In genomic region chr15:76951161-76951714, GRCh38 we compare ENCODE assay signal across 22 cellular contexts. TPM values are rescaled to one million over a fixed set of nuclear protein-coding genes. Genes with fewer than 3 reads are reported as not detected.
DNase-seq lines count a peak whose midpoint lies in the region; ATAC-seq and TF ChIP-seq lines count a peak whose summit lies in the region.
"Had no signal": no experiment of that assay in that cellular context is flagged by ENCODE, and none has a peak within 500 bp of the region (broad histone marks: within the 10 kb centered on the region; RNA-seq: fewer than 3 reads in every experiment).

No MANE protein-coding gene starts in this region.

- CTCF ChIA-PET in activated CD8-positive, alpha-beta memory T cell treated with anti-CD3 and anti-CD28 coated beads, Interleukin-2, amount 10 ng/mL, durations not matched to agents 7 days and 5 days (lab: Charles Lee), result interaction anchor here (1.2 to 2.0 kb wide), 5 partner anchors 9 to 73 kb away, joined by 3 to 7 read pairs (median 4); no protein-coding TSS in a partner anchor

- H3K9me3 Mint-ChIP-seq in activated CD8-positive, alpha-beta memory T cell treated with anti-CD3 and anti-CD28 coated beads, Interleukin-2, amount 10 ng/mL, durations not matched to agents 7 days and 5 days (ENCODE audit: low read depth), result no peaks in the 10 kb centered on the region
- H3K9me3 Mint-ChIP-seq in T-helper 2 cell treated with Interferon-gamma antibody and Interleukin-4, amounts not matched to agents 5 μg/mL and 100 μg/mL, for 36 hours, result no peaks in the 10 kb centered on the region
- H3K9me3 Mint-ChIP-seq: activated T-helper 1 cell treated with anti-CD3 and anti-CD28 coated beads, Interleukin-12 subunit alpha, Interleukin-12 subunit beta, Interleukin-2, Interleukin-4 antibody, amounts not matched to agents 30 ng/mL and 10 ng/mL and 1 ng/mL, durations not matched to agents 14 hours and 24 hours and 36 hours; HFFc6; memory B cell; nephron had no signal

- peak overlapping the region; percentile 64 for H3K27ac Mint-ChIP-seq in activated CD8-positive, alpha-beta memory T cell treated with anti-CD3 and anti-CD28 coated beads, Interleukin-2, amount 10 ng/mL, durations not matched to agents 7 days and 5 days
- peak overlapping the region; percentile 22 for H3K27ac Mint-ChIP-seq in T-helper 2 cell treated with Interferon-gamma antibody and Interleukin-4, amounts not matched to agents 5 μg/mL and 100 μg/mL, for 36 hours
- H3K27ac Mint-ChIP-seq: activated T-helper 1 cell treated with anti-CD3 and anti-CD28 coated beads, Interleukin-12 subunit alpha, Interleukin-12 subunit beta, Interleukin-2, Interleukin-4 antibody, amounts not matched to agents 30 ng/mL and 10 ng/mL and 1 ng/mL, durations not matched to agents 14 hours and 24 hours and 36 hours; HFFc6; memory B cell; nephron had no signal

- H3K4me1 Mint-ChIP-seq in activated CD8-positive, alpha-beta memory T cell treated with anti-CD3 and anti-CD28 coated beads, Interleukin-2, amount 10 ng/mL, durations not matched to agents 7 days and 5 days, result peaks cover 14% of the 10 kb centered on the region
- H3K4me1 Mint-ChIP-seq in T-helper 2 cell treated with Interferon-gamma antibody and Interleukin-4, amounts not matched to agents 5 μg/mL and 100 μg/mL, for 36 hours (ENCODE audit: low read depth), result peaks cover 10% of the 10 kb centered on the region
- H3K4me1 Mint-ChIP-seq: nephron had no signal

- no peak overlapping the region for H3K4me2 ChIP-seq in smooth muscle cell

- H3F3A ChIP-seq in smooth muscle cell (ENCODE audit: low read depth), result no peaks in the 10 kb centered on the region

- H4K20me1 ChIP-seq in smooth muscle cell (ENCODE audit: low read depth), result no peaks in the 10 kb centered on the region

- peaks cover 31% of the 10 kb centered on the region for H3K36me3 Mint-ChIP-seq in activated CD8-positive, alpha-beta memory T cell treated with anti-CD3 and anti-CD28 coated beads, Interleukin-2, amount 10 ng/mL, durations not matched to agents 7 days and 5 days
- H3K36me3 Mint-ChIP-seq in T-helper 2 cell treated with Interferon-gamma antibody and Interleukin-4, amounts not matched to agents 5 μg/mL and 100 μg/mL, for 36 hours (ENCODE audit: low read depth), result peaks cover 21% of the 10 kb centered on the region

- peaks cover 14% of the 10 kb centered on the region for H3K36me3 ChIP-seq in smooth muscle cell (ENCODE audit: low read depth)

- H3K9ac ChIP-seq in smooth muscle cell (ENCODE audit: low read depth), result no peak overlapping the region

- H3K4me1 ChIP-seq in smooth muscle cell (ENCODE audit: low read depth), result peaks cover 3% of the 10 kb centered on the region
- H3K4me1 ChIP-seq: testis had no signal

- TF ChIP-seq CTCF in smooth muscle cell (IDR thresholded peaks at IDR 0.05; ENCODE audit: borderline replicate concordance, insufficient read depth, poor library complexity, severe bottlenecking), result no peak

- no peaks in the 10 kb centered on the region for H3K27me3 Mint-ChIP-seq in activated CD8-positive, alpha-beta memory T cell treated with anti-CD3 and anti-CD28 coated beads, Interleukin-2, amount 10 ng/mL, durations not matched to agents 7 days and 5 days
- H3K27me3 Mint-ChIP-seq in T-helper 2 cell treated with Interferon-gamma antibody and Interleukin-4, amounts not matched to agents 5 μg/mL and 100 μg/mL, for 36 hours (ENCODE audit: low read depth), result peaks cover 4% of the 10 kb centered on the region
- H3K27me3 Mint-ChIP-seq: memory B cell had no signal

- H3K4me3 ChIP-seq in smooth muscle cell, result no peak overlapping the region
- H3K4me3 ChIP-seq: BLaER1 treated with 17β-estradiol and CSF1 and Interleukin-3, amounts not matched to agents 10 nM and 100 nM; spleen; testis had no signal

- 59% methylated on average over 1 of the region's 1 CpG for WGBS in smooth muscle cell (ENCODE audit: low lambda C conversion rate)

- peak; percentile 27 for ATAC-seq in activated CD8-positive, alpha-beta memory T cell treated with anti-CD3 and anti-CD28 coated beads, Interleukin-2, amount 10 ng/mL, durations not matched to agents 7 days and 5 days
- no peak for ATAC-seq in GM19467 (IDR thresholded peaks at IDR 0.05; ENCODE audit: unreplicated experiment)

- H3K4me3 Mint-ChIP-seq in activated CD8-positive, alpha-beta memory T cell treated with anti-CD3 and anti-CD28 coated beads, Interleukin-2, amount 10 ng/mL, durations not matched to agents 7 days and 5 days, result no peak overlapping the region
- no peak overlapping the region for H3K4me3 Mint-ChIP-seq in T-helper 2 cell treated with Interferon-gamma antibody and Interleukin-4, amounts not matched to agents 5 μg/mL and 100 μg/mL, for 36 hours
- H3K4me3 Mint-ChIP-seq: activated T-helper 1 cell treated with anti-CD3 and anti-CD28 coated beads, Interleukin-12 subunit alpha, Interleukin-12 subunit beta, Interleukin-2, Interleukin-4 antibody, amounts not matched to agents 30 ng/mL and 10 ng/mL and 1 ng/mL, durations not matched to agents 14 hours and 24 hours and 36 hours; HFFc6; memory B cell; nephron had no signal

- DNase-seq in activated CD8-positive, alpha-beta memory T cell treated with anti-CD3 and anti-CD28 coated beads, Interleukin-2, amount 10 ng/mL, durations not matched to agents 7 days and 5 days, result no peak
- no peak for DNase-seq in activated CD8-positive, alpha-beta memory T cell treated with anti-CD3 and anti-CD28 coated beads for 24 hours
- no peak for DNase-seq in T-helper 2 cell treated with Interferon-gamma antibody and Interleukin-4, amounts not matched to agents 5 μg/mL and 100 μg/mL, for 36 hours (ENCODE audit: low spot score)
- DNase-seq in smooth muscle cell (lab: John Stamatoyannopoulos, UW; ENCODE audit: unreplicated experiment), result no peak
- DNase-seq in AG20443 (ENCODE audit: low spot score), result no peak
- no peak for DNase-seq in effector CD8-positive, alpha-beta T cell (lab: John Stamatoyannopoulos, UW)
- DNase-seq: activated CD4-positive, alpha-beta T cell treated with anti-CD3 and anti-CD28 coated beads, Interleukin-2, amount 50 U/mL, for 48 hours; DMS 273 treated with DMSO at 0.1 percent for 48 hours; HFFc6; Kasumi-1; NCI-H1092; NCI-H526; SIG-M5; spleen; stimulated activated CD8-positive, alpha-beta memory T cell treated with anti-CD3 and anti-CD28 coated beads, Interleukin-4, amount 100 ng/mL, for 48 hours; testis had no signal

- H3K27ac ChIP-seq in cingulate gyrus (ENCODE audit: low read depth, low read length) (peak overlapping the region; percentile 76), smooth muscle cell (ENCODE audit: low read depth) (peak overlapping the region; percentile 11)
- H3K27ac ChIP-seq: BLaER1 treated with 17β-estradiol and CSF1 and Interleukin-3, amounts not matched to agents 10 nM and 100 nM; spleen; testis had no signal

- no peaks in the 10 kb centered on the region for H3K27me3 ChIP-seq in smooth muscle cell (ENCODE audit: low read depth)
- H3K27me3 ChIP-seq: BLaER1 treated with 17β-estradiol and CSF1 and Interleukin-3, amounts not matched to agents 10 nM and 100 nM; spleen; testis had no signal

- H3K79me2 ChIP-seq in smooth muscle cell (ENCODE audit: low read depth), result no peaks in the 10 kb centered on the region

- H2AFZ ChIP-seq in smooth muscle cell (ENCODE audit: low read depth), result no peak overlapping the region

- H3K9me3 ChIP-seq in smooth muscle cell (replicated peaks; ENCODE audit: low read depth), result no peaks in the 10 kb centered on the region
- H3K9me3 ChIP-seq: BLaER1 treated with 17β-estradiol and CSF1 and Interleukin-3, amounts not matched to agents 10 nM and 100 nM; spleen; testis had no signal

RNA-seq across cellular contexts. Expression of gene RCN2, which starts 19.7 kb away (rescaled TPM):
- total RNA-seq in activated CD8-positive, alpha-beta memory T cell treated with anti-CD3 and anti-CD28 coated beads, Interleukin-2, amount 10 ng/mL, durations not matched to agents 7 days and 5 days, result 10 to 100 TPM; 22.5 to 28.6 TPM
- total RNA-seq in smooth muscle cell, result 200 and 230 TPM in 2 replicates
- 146 and 190 TPM in 2 replicates for polyA plus RNA-seq in smooth muscle cell

RNA-seq across cellular contexts. Expression of gene PSTPIP1, which starts 43.7 kb away (rescaled TPM):
- 100 to 1,000 TPM; 157 to 255 TPM for total RNA-seq in activated CD8-positive, alpha-beta memory T cell treated with anti-CD3 and anti-CD28 coated beads, Interleukin-2, amount 10 ng/mL, durations not matched to agents 7 days and 5 days
- total RNA-seq in smooth muscle cell, result not detected in 2 replicates
- polyA plus RNA-seq in smooth muscle cell, result 0.38 TPM in 1 of 2 replicates, not detected in the other

RNA-seq across cellular contexts. Expression of gene SCAPER, which starts 46.1 kb away (rescaled TPM):
- total RNA-seq in activated CD8-positive, alpha-beta memory T cell treated with anti-CD3 and anti-CD28 coated beads, Interleukin-2, amount 10 ng/mL, durations not matched to agents 7 days and 5 days, result 10 to 100 TPM; 20.4 to 29.5 TPM
- total RNA-seq in smooth muscle cell, result 34.3 and 36.3 TPM in 2 replicates
- polyA plus RNA-seq in smooth muscle cell, result 6.6 and 13.2 TPM in 2 replicates

Comparison
In these comparisons a context has a peak if more than half of its experiments do, and no peak if none do; other contexts are left out.
1. RNA of gene PSTPIP1, which starts 43.7 kb away (total RNA-seq): 157 to 255 TPM in activated CD8-positive, alpha-beta memory T cell treated with anti-CD3 and anti-CD28 coated beads, Interleukin-2, amount 10 ng/mL, durations not matched to agents 7 days and 5 days; not detected in smooth muscle cell; every median in the first group is over 100 times any median in the second.